8 cellular contexts compared by ENCODE assay signal in the genomic region with DNA sequence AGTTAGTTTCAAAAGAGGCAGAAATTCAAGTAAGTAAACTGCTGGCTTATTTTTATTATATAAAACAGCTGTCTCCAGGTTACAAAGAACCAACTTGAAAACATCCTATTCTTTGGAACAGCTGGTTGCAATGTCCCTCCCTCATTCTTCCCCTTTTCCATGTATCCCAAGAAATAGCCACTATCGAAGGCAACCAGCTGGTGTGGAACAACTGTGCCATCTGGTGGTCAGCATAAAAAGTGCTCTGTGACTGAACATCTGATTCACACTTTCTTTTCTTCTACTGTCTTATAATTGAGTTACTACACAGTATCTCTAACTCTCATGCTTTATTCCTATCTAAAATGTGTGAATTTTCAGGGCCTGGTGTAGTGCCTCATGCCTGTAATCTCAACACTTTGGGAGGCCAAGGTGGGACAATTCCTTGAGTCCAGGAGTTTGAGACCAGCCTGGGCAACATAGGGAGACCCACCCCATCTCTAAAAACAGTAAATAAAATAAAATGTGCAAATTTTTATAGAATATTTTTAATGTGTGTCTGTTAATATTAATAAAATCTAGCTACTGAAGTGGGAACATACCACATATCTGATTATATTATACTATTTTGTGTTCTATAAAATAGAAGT. TPM values are rescaled to one million over a fixed set of nuclear protein-coding genes. Genes with fewer than 3 reads are reported as not detected.
DNase-seq lines count a peak whose midpoint lies in the region; ATAC-seq and TF ChIP-seq lines count a peak whose summit lies in the region.

No MANE protein-coding gene starts in this region.

- peaks cover 15% of the 10 kb centered on the region for H3K36me3 Mint-ChIP-seq in type B pancreatic cell

- DNase-seq in AG20443 (ENCODE audit: low spot score): peak; percentile 79
- peak; percentile 44 for DNase-seq in GM13977 (ENCODE audit: low spot score)
- DNase-seq in NCI-H2107 treated with DMSO at 0.1 percent for 48 hours (lab: John Stamatoyannopoulos, UW; ENCODE audit: unreplicated experiment): peak; percentile 74
- DNase-seq in activated CD4-positive, alpha-beta T cell treated with anti-CD3 and anti-CD28 coated beads for 1 hour: peak; percentile 18
- peak; percentile 70 for DNase-seq in epidermal melanocyte (ENCODE audit: insufficient read length, low spot score)
- DNase-seq in middle frontal gyrus (ENCODE audit: extremely low spot score, low spot score): peak; percentile 62
- no peak for DNase-seq in type B pancreatic cell (ENCODE audit: extremely low spot score, unreplicated experiment)

- TF ChIP-seq CTCF in GM13977 (IDR thresholded peaks at IDR 0.05; ENCODE audit: extremely low read depth, insufficient read depth, missing control alignments): peak; percentile 81
- TF ChIP-seq CTCF in type B pancreatic cell (conservative IDR thresholded peaks at IDR 0.05): peak; percentile 95

- no peaks in the 10 kb centered on the region for H3K9me3 Mint-ChIP-seq in type B pancreatic cell

- in situ Hi-C loops in GM13977 (cut with MboI; ENCODE audit: low pct_unique_long_range_greater_than_20kb, low sequenced_read_pairs, unreplicated experiment): no loop called here

- H3K27me3 Mint-ChIP-seq in type B pancreatic cell: no peaks in the 10 kb centered on the region

- no peak overlapping the region for H3K27ac Mint-ChIP-seq in type B pancreatic cell

- H3K4me1 Mint-ChIP-seq in type B pancreatic cell (ENCODE audit: unreplicated experiment): peaks cover 14% of the 10 kb centered on the region

- ATAC-seq in GM21619 (IDR thresholded peaks at IDR 0.05; ENCODE audit: unreplicated experiment): no peak

- no peak overlapping the region for H3K4me3 Mint-ChIP-seq in type B pancreatic cell

RNA-seq across cellular contexts. Expression of gene OSBPL11, which starts 9.6 kb away (rescaled TPM):
- total RNA-seq in type B pancreatic cell (ENCODE audit: low replicate concordance): 10.7 and 27.7 TPM in 2 replicates
